ENCODE assay signal across 17 cellular contexts in the genomic region with DNA sequence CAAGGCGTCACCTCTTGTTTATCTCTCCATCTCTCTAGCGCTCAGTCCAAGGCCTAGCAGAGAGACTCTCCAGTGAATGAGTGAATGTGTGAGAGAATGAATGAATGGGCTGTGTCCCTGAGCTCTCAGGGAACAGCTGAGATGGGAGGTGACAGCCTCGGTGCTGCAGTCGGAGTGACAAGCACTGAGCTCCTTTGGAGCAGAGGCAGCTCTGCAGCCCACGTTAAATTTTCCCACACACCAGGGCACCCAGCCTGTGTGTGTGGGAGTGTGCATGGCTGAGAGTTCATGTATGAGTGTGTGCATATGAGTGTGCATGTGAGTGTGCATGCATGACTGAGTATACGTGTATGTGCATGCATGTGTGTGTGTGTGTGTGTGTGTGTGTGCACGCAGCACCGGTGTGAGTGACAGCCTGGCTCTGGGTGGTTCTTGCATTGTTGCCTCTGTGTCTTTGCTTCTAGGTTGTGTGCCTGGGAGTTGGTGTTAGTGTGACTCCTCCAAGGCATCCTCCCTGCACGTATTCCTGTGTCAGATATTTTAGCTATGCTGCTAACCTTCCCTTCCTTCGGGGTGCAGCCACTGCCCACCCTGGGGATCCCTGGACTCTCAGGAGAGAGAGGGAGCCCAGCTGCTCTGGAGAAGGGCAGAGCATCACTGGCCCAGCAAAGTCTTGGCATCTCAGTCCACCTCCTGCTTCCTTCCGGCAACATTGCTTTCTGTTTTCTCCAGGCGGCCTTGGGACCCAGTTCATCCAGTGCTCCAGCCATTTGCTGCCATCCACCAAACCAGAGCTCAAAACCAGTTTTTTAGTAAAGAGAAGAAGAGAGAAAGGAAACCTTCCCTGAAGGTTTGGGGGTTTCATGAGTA.
"Had no signal": no experiment of that assay in that cellular context is flagged by ENCODE, and none has a peak within 500 bp of the region (broad histone marks: within the 10 kb centered on the region; RNA-seq: fewer than 3 reads in every experiment).

No MANE protein-coding gene starts in this region.

- H3K4me1 ChIP-seq: gastrocnemius medialis, stomach, transverse colon had no signal

- H3K27ac Mint-ChIP-seq: immature natural killer cell; naive thymus-derived CD8-positive, alpha-beta T cell; progenitor cell of endocrine pancreas; stimulated activated naive B cell treated with anti-CD40 and anti-IgM and Interleukin-4, amounts not matched to agents 10 μg/mL and 1 μg/mL and 100 μg/mL, for 72 hours had no signal

- H3K4me3 ChIP-seq: gastrocnemius medialis, mucosa of descending colon, ovary, spleen, stomach, thoracic aorta, transverse colon had no signal

- H3K4me3 Mint-ChIP-seq: immature natural killer cell; naive thymus-derived CD8-positive, alpha-beta T cell; stimulated activated naive B cell treated with anti-CD40 and anti-IgM and Interleukin-4, amounts not matched to agents 10 μg/mL and 1 μg/mL and 100 μg/mL, for 72 hours had no signal

- H3K36me3 Mint-ChIP-seq: immature natural killer cell; naive thymus-derived CD8-positive, alpha-beta T cell; stimulated activated naive B cell treated with anti-CD40 and anti-IgM and Interleukin-4, amounts not matched to agents 10 μg/mL and 1 μg/mL and 100 μg/mL, for 72 hours had no signal

- FAIRE-seq: endometrium, keratinocyte had no signal

- H3K27me3 ChIP-seq: ovary, transverse colon had no signal

- H3K9me3 Mint-ChIP-seq: naive thymus-derived CD8-positive, alpha-beta T cell had no signal

- H3K36me3 ChIP-seq: gastrocnemius medialis, ovary, spleen, stomach, thoracic aorta, transverse colon had no signal

- H3K27ac ChIP-seq: gastrocnemius medialis, ovary, spleen, stomach, thoracic aorta, transverse colon had no signal

- H3K9me3 ChIP-seq: gastrocnemius medialis, mucosa of descending colon, ovary, spleen, stomach, thoracic aorta, transverse colon had no signal

- DNase-seq: central memory CD4-positive, alpha-beta T cell; effector memory CD4-positive, alpha-beta T cell; left colon; ovary; spleen; stimulated activated CD4-positive, alpha-beta T cell treated with anti-CD3 and anti-CD28 coated beads, Interleukin-4, amount 100 ng/mL, for 24 hours; stomach; transverse colon had no signal

- ATAC-seq: naive thymus-derived CD8-positive, alpha-beta T cell had no signal

- H3K4me1 Mint-ChIP-seq: immature natural killer cell; naive thymus-derived CD8-positive, alpha-beta T cell; stimulated activated naive B cell treated with anti-CD40 and anti-IgM and Interleukin-4, amounts not matched to agents 10 μg/mL and 1 μg/mL and 100 μg/mL, for 72 hours had no signal
